20 cellular contexts compared by ENCODE assay signal in the genomic region with DNA sequence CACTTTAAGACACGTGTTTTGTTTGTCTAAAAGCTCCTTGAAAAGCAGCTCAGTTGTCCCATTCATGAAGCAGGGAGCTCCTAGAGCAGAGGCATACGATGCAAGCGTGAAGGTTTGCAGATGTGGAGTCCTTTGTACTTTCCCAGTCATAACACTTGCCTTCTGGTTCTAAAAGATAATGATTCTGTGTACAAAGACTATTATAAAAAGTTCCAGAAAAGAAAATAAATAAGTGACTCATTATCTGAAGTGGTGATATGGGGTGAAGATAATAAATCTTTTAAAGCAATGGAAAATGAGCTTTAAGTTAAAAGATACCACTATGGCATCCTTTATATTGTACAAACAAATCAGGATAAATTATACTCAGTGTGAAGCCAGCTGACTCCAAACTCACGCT.
"Had no signal": no experiment of that assay in that cellular context is flagged by ENCODE, and none has a peak within 500 bp of the region (broad histone marks: within the 10 kb centered on the region; RNA-seq: fewer than 3 reads in every experiment).

No MANE protein-coding gene starts in this region.

- H3K79me2 ChIP-seq: hepatocyte had no signal

- ATAC-seq: effector memory CD8-positive, alpha-beta T cell; left cardiac atrium; right lobe of liver; stimulated activated memory B cell treated with anti-CD40 and anti-IgM and Interleukin-4, amounts not matched to agents 10 μg/mL and 1 μg/mL and 100 μg/mL, for 72 hours; stimulated activated naive CD8-positive, alpha-beta T cell treated with anti-CD3 and anti-CD28 coated beads, Interleukin-15, amount 100 ng/mL, for 72 hours had no signal

- H3K9me3 ChIP-seq: esophagus squamous epithelium, left ventricle myocardium inferior, lower lobe of right lung, psoas muscle, right lobe of liver, testis, tibial nerve, upper lobe of right lung had no signal

- H3K4me1 ChIP-seq: esophagus squamous epithelium, left ventricle myocardium inferior, psoas muscle, right lobe of liver, testis, tibial nerve, upper lobe of right lung had no signal

- DNase-seq: effector memory CD8-positive, alpha-beta T cell; esophagus squamous epithelium; head of caudate nucleus; kidney; left cardiac atrium; left ventricle myocardium inferior; lower lobe of right lung; midbrain; naive B cell; psoas muscle; retina; right lobe of liver; stimulated activated CD4-positive, alpha-beta T cell treated with anti-CD3 and anti-CD28 coated beads, Interleukin-4, amount 100 ng/mL, for 24 hours; stimulated activated naive CD8-positive, alpha-beta T cell treated with anti-CD3 and anti-CD28 coated beads, Interleukin-15, amount 100 ng/mL, for 72 hours; testis; upper lobe of right lung had no signal

- FAIRE-seq: kidney had no signal

- H3K27me3 ChIP-seq: foreskin keratinocyte, hepatocyte, right lobe of liver, testis, tibial nerve, upper lobe of right lung had no signal

- H3K4me2 ChIP-seq: hepatocyte had no signal

- H3K27ac ChIP-seq: esophagus squamous epithelium, foreskin keratinocyte, hepatocyte, left ventricle myocardium inferior, lower lobe of right lung, psoas muscle, right lobe of liver, testis, tibial nerve, upper lobe of right lung had no signal

- H3K4me3 ChIP-seq: esophagus squamous epithelium, hepatocyte, left ventricle myocardium inferior, lower lobe of right lung, psoas muscle, right lobe of liver, testis, tibial nerve, upper lobe of right lung had no signal

- H3K36me3 ChIP-seq: esophagus squamous epithelium, left ventricle myocardium inferior, lower lobe of right lung, right lobe of liver, tibial nerve, upper lobe of right lung had no signal

- H2AFZ ChIP-seq: hepatocyte had no signal
